Comparison of ENCODE assay signal across 34 cellular contexts in the genomic region with DNA sequence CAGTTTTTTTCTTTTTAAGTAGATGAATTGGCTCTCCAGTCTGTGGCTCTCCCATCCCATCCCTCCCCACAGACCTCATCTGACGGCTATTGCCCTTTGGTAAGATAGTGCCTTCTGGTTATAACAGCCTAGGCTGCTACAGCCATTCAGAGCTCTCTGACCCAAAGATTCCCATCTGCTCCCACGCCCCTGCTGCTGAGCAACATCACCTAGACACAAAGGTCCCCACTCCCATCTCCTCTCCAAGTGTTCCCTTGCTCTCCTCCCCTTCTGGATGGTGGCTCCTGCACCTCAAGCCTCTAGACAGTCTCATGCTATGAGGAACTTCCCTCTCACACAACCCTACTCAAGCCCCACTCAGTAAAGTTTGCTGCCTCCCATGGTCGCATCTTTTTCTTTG. TPM values are rescaled to one million over a fixed set of nuclear protein-coding genes. Genes with fewer than 3 reads are reported as not detected.
"Had no signal": no experiment of that assay in that cellular context is flagged by ENCODE, and none has a peak within 500 bp of the region (broad histone marks: within the 10 kb centered on the region; RNA-seq: fewer than 3 reads in every experiment).

No MANE protein-coding gene starts in this region.

- ATAC-seq: activated CD4-positive, alpha-beta T cell treated with anti-CD3 and anti-CD28 coated beads for 36 hours; activated naive CD4-positive, alpha-beta T cell treated with anti-CD3 and anti-CD28 coated beads, Interleukin-2, amount 50 U/mL, for 72 hours; foreskin keratinocyte; gastrocnemius medialis; heart left ventricle had no signal

- H3K4me3 ChIP-seq: ascending aorta, breast epithelium, cardiac muscle cell, coronary artery, dorsolateral prefrontal cortex, esophagus muscularis mucosa, gastrocnemius medialis, heart left ventricle had no signal

- H3K27ac ChIP-seq: ascending aorta, breast epithelium, cardiac muscle cell, coronary artery, dorsolateral prefrontal cortex, esophagus muscularis mucosa, foreskin keratinocyte, gastrocnemius medialis, heart left ventricle had no signal

- H3K27ac Mint-ChIP-seq: activated CD4-positive, alpha-beta memory T cell treated with anti-CD3 and anti-CD28 coated beads, Interleukin-2, amount 10 ng/mL, durations not matched to agents 7 days and 5 days; activated CD4-positive, alpha-beta T cell treated with anti-CD3 and anti-CD28 coated beads for 36 hours; activated CD4-positive, alpha-beta T cell treated with anti-CD3 and anti-CD28 coated beads, Interleukin-2, amount 10 ng/mL, durations not matched to agents 7 days and 5 days; activated naive CD4-positive, alpha-beta T cell treated with anti-CD3 and anti-CD28 coated beads, Interleukin-2, amount 50 U/mL, for 72 hours; activated naive CD8-positive, alpha-beta T cell treated with anti-CD3 and anti-CD28 coated beads, Interleukin-2, amount 10 ng/mL, durations not matched to agents 7 days and 5 days; activated T-helper 1 cell treated with anti-CD3 and anti-CD28 coated beads, Interleukin-12 subunit alpha, Interleukin-12 subunit beta, Interleukin-2, Interleukin-4 antibody, amounts not matched to agents 30 ng/mL and 10 ng/mL and 1 ng/mL, durations not matched to agents 14 hours and 24 hours and 36 hours; activated T-helper 2 cell treated with anti-CD3 and anti-CD28 coated beads, Interferon-gamma antibody, Interleukin-2, Interleukin-4, amounts not matched to agents 10 μg/mL and 5 μg/mL and 100 μg/mL, durations not matched to agents 14 hours and 24 hours and 36 hours; brain; dendritic cell treated with granulocyte-macrophage colony-stimulating factor and Interleukin-4, amounts not matched to agents 40 ng/mL and 50 ng/mL, for 4 days; endodermal cell had no signal

- H3K27me3 ChIP-seq: ascending aorta, breast epithelium, cardiac muscle cell, dorsolateral prefrontal cortex, foreskin keratinocyte, gastrocnemius medialis had no signal

- H3K4me1 ChIP-seq: ascending aorta, breast epithelium, foreskin keratinocyte, gastrocnemius medialis, heart left ventricle had no signal

- H3K4me3 Mint-ChIP-seq: activated CD4-positive, alpha-beta memory T cell treated with anti-CD3 and anti-CD28 coated beads, Interleukin-2, amount 10 ng/mL, durations not matched to agents 7 days and 5 days; activated CD4-positive, alpha-beta T cell treated with anti-CD3 and anti-CD28 coated beads for 36 hours; activated CD4-positive, alpha-beta T cell treated with anti-CD3 and anti-CD28 coated beads, Interleukin-2, amount 10 ng/mL, durations not matched to agents 7 days and 5 days; activated naive CD8-positive, alpha-beta T cell treated with anti-CD3 and anti-CD28 coated beads, Interleukin-2, amount 10 ng/mL, durations not matched to agents 7 days and 5 days; activated T-helper 1 cell treated with anti-CD3 and anti-CD28 coated beads, Interleukin-12 subunit alpha, Interleukin-12 subunit beta, Interleukin-2, Interleukin-4 antibody, amounts not matched to agents 30 ng/mL and 10 ng/mL and 1 ng/mL, durations not matched to agents 14 hours and 24 hours and 36 hours; brain; dendritic cell treated with granulocyte-macrophage colony-stimulating factor and Interleukin-4, amounts not matched to agents 40 ng/mL and 50 ng/mL, for 4 days; endodermal cell had no signal

- H3K4me1 Mint-ChIP-seq: activated CD4-positive, alpha-beta memory T cell treated with anti-CD3 and anti-CD28 coated beads, Interleukin-2, amount 10 ng/mL, durations not matched to agents 7 days and 5 days; activated CD4-positive, alpha-beta T cell treated with anti-CD3 and anti-CD28 coated beads, Interleukin-2, amount 10 ng/mL, durations not matched to agents 7 days and 5 days; activated naive CD8-positive, alpha-beta T cell treated with anti-CD3 and anti-CD28 coated beads, Interleukin-2, amount 10 ng/mL, durations not matched to agents 7 days and 5 days; brain; endodermal cell had no signal

- DNase-seq: activated CD4-positive, alpha-beta memory T cell treated with anti-CD3 and anti-CD28 coated beads, Interleukin-2, amount 10 ng/mL, durations not matched to agents 7 days and 5 days; activated CD4-positive, alpha-beta T cell treated with anti-CD3 and anti-CD28 coated beads for 36 hours; activated CD4-positive, alpha-beta T cell treated with anti-CD3 and anti-CD28 coated beads, Interleukin-2, amount 10 ng/mL, durations not matched to agents 7 days and 5 days; activated CD4-positive, alpha-beta T cell treated with anti-CD3 and anti-CD28 coated beads, Interleukin-2, amount 50 U/mL, for 4 hours; activated CD4-positive, CD25-positive, alpha-beta regulatory T cell; activated CD4-positive, CD25-positive, alpha-beta regulatory T cell treated with anti-CD3 and anti-CD28 coated beads, Interleukin-2, amount 50 U/mL, for 72 hours; activated CD8-positive, alpha-beta memory T cell treated with anti-CD3 and anti-CD28 coated beads, Interleukin-2, amount 50 U/mL, for 4 hours; activated gamma-delta T cell treated with Interleukin-2 at 50 U/mL for 16 hours; activated naive CD4-positive, alpha-beta T cell treated with Interleukin-2 at 50 U/mL for 16 hours; activated naive CD8-positive, alpha-beta T cell treated with anti-CD3 and anti-CD28 coated beads, Interleukin-2, amount 10 ng/mL, durations not matched to agents 7 days and 5 days; activated T-cell treated with anti-CD3 and anti-CD28 coated beads, Interleukin-2, amount 50 U/mL, for 1 hour; activated T-cell treated with anti-CD3 and anti-CD28 coated beads, Interleukin-2, amount 50 U/mL, for 48 hours; central memory CD4-positive, alpha-beta T cell; cerebellar nuclear complex; dorsolateral prefrontal cortex; effector memory CD4-positive, alpha-beta T cell; endodermal cell; erythroblast; foreskin keratinocyte; gastrocnemius medialis; glutamatergic neuron; heart left ventricle; T-helper 2 cell had no signal

- H3K9me3 ChIP-seq: ascending aorta, breast epithelium, esophagus muscularis mucosa, gastrocnemius medialis, heart left ventricle had no signal

- H3K27me3 Mint-ChIP-seq: dendritic cell treated with granulocyte-macrophage colony-stimulating factor and Interleukin-4, amounts not matched to agents 40 ng/mL and 50 ng/mL, for 4 days had no signal

- H3K9me3 Mint-ChIP-seq: activated CD4-positive, alpha-beta memory T cell treated with anti-CD3 and anti-CD28 coated beads, Interleukin-2, amount 10 ng/mL, durations not matched to agents 7 days and 5 days; activated CD4-positive, alpha-beta T cell treated with anti-CD3 and anti-CD28 coated beads, Interleukin-2, amount 10 ng/mL, durations not matched to agents 7 days and 5 days; activated naive CD4-positive, alpha-beta T cell treated with anti-CD3 and anti-CD28 coated beads, Interleukin-2, amount 50 U/mL, for 72 hours; activated naive CD8-positive, alpha-beta T cell treated with anti-CD3 and anti-CD28 coated beads, Interleukin-2, amount 10 ng/mL, durations not matched to agents 7 days and 5 days; activated T-helper 1 cell treated with anti-CD3 and anti-CD28 coated beads, Interleukin-12 subunit alpha, Interleukin-12 subunit beta, Interleukin-2, Interleukin-4 antibody, amounts not matched to agents 30 ng/mL and 10 ng/mL and 1 ng/mL, durations not matched to agents 14 hours and 24 hours and 36 hours; activated T-helper 2 cell treated with anti-CD3 and anti-CD28 coated beads, Interferon-gamma antibody, Interleukin-2, Interleukin-4, amounts not matched to agents 10 μg/mL and 5 μg/mL and 100 μg/mL, durations not matched to agents 14 hours and 24 hours and 36 hours; dendritic cell treated with granulocyte-macrophage colony-stimulating factor and Interleukin-4, amounts not matched to agents 40 ng/mL and 50 ng/mL, for 4 days; endodermal cell had no signal

- H3K36me3 Mint-ChIP-seq: activated naive CD4-positive, alpha-beta T cell treated with anti-CD3 and anti-CD28 coated beads, Interleukin-2, amount 50 U/mL, for 72 hours; activated naive CD8-positive, alpha-beta T cell treated with anti-CD3 and anti-CD28 coated beads, Interleukin-2, amount 10 ng/mL, durations not matched to agents 7 days and 5 days; brain had no signal

- H3K36me3 ChIP-seq: ascending aorta, breast epithelium, cardiac muscle cell, esophagus muscularis mucosa, gastrocnemius medialis, heart left ventricle had no signal

RNA-seq across cellular contexts. Expression of gene FBXW12, which starts 23.7 kb away (rescaled TPM):
- total RNA-seq: activated CD4-positive, alpha-beta memory T cell treated with anti-CD3 and anti-CD28 coated beads, Interleukin-2, amount 10 ng/mL, durations not matched to agents 7 days and 5 days; activated CD4-positive, alpha-beta T cell treated with anti-CD3 and anti-CD28 coated beads, Interleukin-2, amount 10 ng/mL, durations not matched to agents 7 days and 5 days; activated naive CD4-positive, alpha-beta T cell treated with anti-CD3 and anti-CD28 coated beads, Interleukin-2, amount 50 U/mL, for 72 hours; activated naive CD8-positive, alpha-beta T cell treated with anti-CD3 and anti-CD28 coated beads, Interleukin-2, amount 10 ng/mL, durations not matched to agents 7 days and 5 days; activated T-helper 1 cell treated with anti-CD3 and anti-CD28 coated beads, Interleukin-12 subunit alpha, Interleukin-12 subunit beta, Interleukin-2, Interleukin-4 antibody, amounts not matched to agents 30 ng/mL and 10 ng/mL and 1 ng/mL, durations not matched to agents 14 hours and 24 hours and 36 hours; activated T-helper 2 cell treated with anti-CD3 and anti-CD28 coated beads, Interferon-gamma antibody, Interleukin-2, Interleukin-4, amounts not matched to agents 10 μg/mL and 5 μg/mL and 100 μg/mL, durations not matched to agents 14 hours and 24 hours and 36 hours; ascending aorta; foreskin keratinocyte; gastrocnemius medialis; heart left ventricle; T-helper 1 cell treated with Interleukin-12 subunit alpha and Interleukin-12 subunit beta and Interleukin-4 antibody, amounts not matched to agents 30 ng/mL and 1 ng/mL, for 36 hours had no signal
